In genomic region chr2:46062637-46063412, GRCh38 we compare ENCODE assay signal across 8 cellular contexts.
A peak's percentile ranks its signal among the peaks of the same experiment; 100 is the strongest.
DNase-seq lines count a peak whose midpoint lies in the region; ATAC-seq and TF ChIP-seq lines count a peak whose summit lies in the region.

No MANE protein-coding gene starts in this region.

- no peaks in the 10 kb centered on the region for H3K36me3 ChIP-seq in subcutaneous abdominal adipose tissue (ENCODE audit: control insufficient read depth in 5 of 5, insufficient read depth in 5 of 5, low read length in 5 of 5)

- peak; percentile 51 for DNase-seq in DMS153 (lab: John Stamatoyannopoulos, UW)
- no peak for DNase-seq in LNCaP clone FGC (ENCODE audit: low read depth)
- DNase-seq in RWPE1 (ENCODE audit: low spot score), result peak; percentile 70
- DNase-seq in activated T-helper 1 cell treated with anti-CD3 and anti-CD28 coated beads, Interleukin-12 subunit alpha, Interleukin-12 subunit beta, Interleukin-2, Interleukin-4 antibody, amounts not matched to agents 30 ng/mL and 10 ng/mL and 1 ng/mL, durations not matched to agents 14 hours and 24 hours and 36 hours (ENCODE audit: low spot score), result peak; percentile 46
- DNase-seq in foreskin fibroblast, result peak; percentile 67 to 92
- DNase-seq in nucleus accumbens (lab: John Stamatoyannopoulos, UW), result peak in 48 of 56 donors; percentile 1 to 86 (median 27)

- H3K27ac ChIP-seq in RWPE1, result no peak overlapping the region
- H3K27ac ChIP-seq in subcutaneous abdominal adipose tissue (ENCODE audit: low read depth, low read length), result peak overlapping the region; percentile 66

- POLR2A ChIA-PET in RWPE1 (lab: Yijun Ruan, JAX; ENCODE audit: low non-redundant PET), result no interaction called here

- H3K4me3 Mint-ChIP-seq in activated T-helper 1 cell treated with anti-CD3 and anti-CD28 coated beads, Interleukin-12 subunit alpha, Interleukin-12 subunit beta, Interleukin-2, Interleukin-4 antibody, amounts not matched to agents 30 ng/mL and 10 ng/mL and 1 ng/mL, durations not matched to agents 14 hours and 24 hours and 36 hours, result no peak overlapping the region

- H3K9me3 Mint-ChIP-seq in activated T-helper 1 cell treated with anti-CD3 and anti-CD28 coated beads, Interleukin-12 subunit alpha, Interleukin-12 subunit beta, Interleukin-2, Interleukin-4 antibody, amounts not matched to agents 30 ng/mL and 10 ng/mL and 1 ng/mL, durations not matched to agents 14 hours and 24 hours and 36 hours, result no peaks in the 10 kb centered on the region

- intact Hi-C loops in activated T-helper 1 cell treated with anti-CD3 and anti-CD28 coated beads, Interleukin-12 subunit alpha, Interleukin-12 subunit beta, Interleukin-2, Interleukin-4 antibody, amounts not matched to agents 30 ng/mL and 10 ng/mL and 1 ng/mL, durations not matched to agents 14 hours and 24 hours and 36 hours (cut with micrococcal nuclease), result loop anchor here (1.0 kb wide), 5 partner anchors 52 to 587 kb away; partner anchors contain the start of gene EPAS1

- H3K27me3 Mint-ChIP-seq in activated T-helper 1 cell treated with anti-CD3 and anti-CD28 coated beads, Interleukin-12 subunit alpha, Interleukin-12 subunit beta, Interleukin-2, Interleukin-4 antibody, amounts not matched to agents 30 ng/mL and 10 ng/mL and 1 ng/mL, durations not matched to agents 14 hours and 24 hours and 36 hours (ENCODE audit: insufficient read depth), result no peaks in the 10 kb centered on the region

- peaks cover 18% of the 10 kb centered on the region for H3K4me1 Mint-ChIP-seq in activated T-helper 1 cell treated with anti-CD3 and anti-CD28 coated beads, Interleukin-12 subunit alpha, Interleukin-12 subunit beta, Interleukin-2, Interleukin-4 antibody, amounts not matched to agents 30 ng/mL and 10 ng/mL and 1 ng/mL, durations not matched to agents 14 hours and 24 hours and 36 hours (ENCODE audit: low read depth)

- H3K27me3 ChIP-seq in subcutaneous abdominal adipose tissue (ENCODE audit: control insufficient read depth in 5 of 5, insufficient read depth in 4 of 5, low read length in 5 of 5), result no peaks in the 10 kb centered on the region

- no peak for ATAC-seq in GM19467 (IDR thresholded peaks at IDR 0.05; ENCODE audit: unreplicated experiment)

- H3K4me3 ChIP-seq in LNCaP clone FGC (ENCODE audit: low read depth, low read length), result no peak overlapping the region
- no peak overlapping the region for H3K4me3 ChIP-seq in foreskin fibroblast (ENCODE audit: low read depth in 1 of 2, low read length in 2 of 2)
- no peak overlapping the region for H3K4me3 ChIP-seq in subcutaneous abdominal adipose tissue (ENCODE audit: low read depth in 1 of 5, low read length in 5 of 5)

- H3K9ac ChIP-seq in subcutaneous abdominal adipose tissue (ENCODE audit: low read length in 5 of 5), result no peak overlapping the region

- peak; percentile 72 for TF ChIP-seq CTCF in LNCaP clone FGC (IDR thresholded peaks at IDR 0.05; ENCODE audit: control insufficient read depth, extremely low read depth, insufficient read depth)
- peak; percentile 87 for TF ChIP-seq CTCF in RWPE1 (conservative IDR thresholded peaks at IDR 0.05; ENCODE audit: low read depth)
- peak; percentile 89 for TF ChIP-seq CTCF in foreskin fibroblast (IDR thresholded peaks at IDR 0.05; ENCODE audit: low read depth, low read length)

- no peaks in the 10 kb centered on the region for H3K9me3 ChIP-seq in subcutaneous abdominal adipose tissue (ENCODE audit: control insufficient read depth in 5 of 5, low read length in 5 of 5)

- CTCF ChIA-PET in RWPE1 (lab: Yijun Ruan, JAX), result interaction anchor here (0.6 to 1.3 kb wide), 18 partner anchors 8 to 1722 kb away, joined by 3 to 13 read pairs (median 3); no protein-coding TSS in a partner anchor

- peaks cover 3% of the 10 kb centered on the region for H3K36me3 Mint-ChIP-seq in activated T-helper 1 cell treated with anti-CD3 and anti-CD28 coated beads, Interleukin-12 subunit alpha, Interleukin-12 subunit beta, Interleukin-2, Interleukin-4 antibody, amounts not matched to agents 30 ng/mL and 10 ng/mL and 1 ng/mL, durations not matched to agents 14 hours and 24 hours and 36 hours (ENCODE audit: low read depth)

- H3K27ac Mint-ChIP-seq in activated T-helper 1 cell treated with anti-CD3 and anti-CD28 coated beads, Interleukin-12 subunit alpha, Interleukin-12 subunit beta, Interleukin-2, Interleukin-4 antibody, amounts not matched to agents 30 ng/mL and 10 ng/mL and 1 ng/mL, durations not matched to agents 14 hours and 24 hours and 36 hours, result no peak overlapping the region

- H3K4me1 ChIP-seq in subcutaneous abdominal adipose tissue (ENCODE audit: control insufficient read depth in 5 of 5, insufficient read depth in 5 of 5, low read length in 5 of 5), result peaks cover 1 to 36% (median 9%) of the 10 kb centered on the region in 5 donors
